ENCODE assay signal across 30 cellular contexts in the genomic region with DNA sequence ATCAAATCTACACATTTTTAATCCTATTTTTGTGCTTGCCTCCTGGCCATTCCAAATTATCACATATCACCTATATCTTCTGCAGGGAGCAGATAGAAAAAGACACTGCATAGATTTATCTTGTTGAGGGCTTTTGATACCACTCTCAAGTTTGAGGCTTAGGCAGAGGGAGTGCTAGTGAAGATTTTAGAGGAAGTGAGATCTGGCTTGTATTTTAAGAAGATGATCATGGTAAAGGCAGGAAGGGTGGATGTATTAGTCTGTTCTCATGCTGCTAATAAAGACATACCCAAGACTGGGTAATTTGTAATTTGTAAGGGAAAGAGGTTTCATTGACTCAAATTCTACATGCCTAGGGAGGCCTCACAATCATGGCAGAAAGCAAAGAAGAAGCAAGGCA.
"Had no signal": no experiment of that assay in that cellular context is flagged by ENCODE, and none has a peak within 500 bp of the region (broad histone marks: within the 10 kb centered on the region; RNA-seq: fewer than 3 reads in every experiment).

No MANE protein-coding gene starts in this region.

- H3K27me3 ChIP-seq: adrenal gland, ascending aorta, brain microvascular endothelial cell, esophagus muscularis mucosa, foreskin keratinocyte, left lung, pancreas, stomach, tibial artery had no signal

- H3K27ac ChIP-seq: adrenal gland, ascending aorta, brain microvascular endothelial cell, foreskin keratinocyte, left lung, pancreas, psoas muscle, stomach, tibial artery had no signal

- H3K4me1 ChIP-seq: adrenal gland, ascending aorta, foreskin keratinocyte, left lung, pancreas, psoas muscle, stomach had no signal

- H3K36me3 ChIP-seq: adrenal gland, ascending aorta, brain microvascular endothelial cell, esophagus muscularis mucosa, left lung, pancreas, stomach, tibial artery had no signal

- H3K9me3 ChIP-seq: adrenal gland, ascending aorta, esophagus muscularis mucosa, left lung, pancreas, psoas muscle, stomach, tibial artery had no signal

- H3K9me3 Mint-ChIP-seq: activated CD4-positive, alpha-beta memory T cell treated with anti-CD3 and anti-CD28 coated beads for 36 hours; activated naive CD4-positive, alpha-beta T cell treated with anti-CD3 and anti-CD28 coated beads for 36 hours; activated T-helper 1 cell treated with anti-CD3 and anti-CD28 coated beads, Interleukin-12 subunit alpha, Interleukin-12 subunit beta, Interleukin-2, Interleukin-4 antibody, amounts not matched to agents 30 ng/mL and 10 ng/mL and 1 ng/mL, durations not matched to agents 14 hours and 24 hours and 36 hours had no signal

- H3K27ac Mint-ChIP-seq: activated CD4-positive, alpha-beta memory T cell treated with anti-CD3 and anti-CD28 coated beads for 36 hours; activated CD4-positive, alpha-beta T cell treated with anti-CD3 and anti-CD28 coated beads, Interleukin-2, amount 10 ng/mL, durations not matched to agents 24 days and 14 days; activated naive CD4-positive, alpha-beta T cell treated with anti-CD3 and anti-CD28 coated beads for 36 hours; activated naive CD8-positive, alpha-beta T cell treated with anti-CD3 and anti-CD28 coated beads for 36 hours; activated T-helper 1 cell treated with anti-CD3 and anti-CD28 coated beads, Interleukin-12 subunit alpha, Interleukin-12 subunit beta, Interleukin-2, Interleukin-4 antibody, amounts not matched to agents 30 ng/mL and 10 ng/mL and 1 ng/mL, durations not matched to agents 14 hours and 24 hours and 36 hours; naive thymus-derived CD4-positive, alpha-beta T cell; stimulated activated naive B cell treated with anti-CD40 and anti-IgM and Interleukin-4, amounts not matched to agents 10 μg/mL and 1 μg/mL and 100 μg/mL, for 72 hours; T-helper 17 cell had no signal

- H3K4me3 ChIP-seq: adrenal gland, ascending aorta, esophagus muscularis mucosa, left lung, pancreas, psoas muscle, smooth muscle cell, stomach, tibial artery had no signal

- ATAC-seq: foreskin keratinocyte; left lung; naive thymus-derived CD4-positive, alpha-beta T cell; pancreas; T-helper 17 cell had no signal

- H3K4me1 Mint-ChIP-seq: activated CD4-positive, alpha-beta T cell treated with anti-CD3 and anti-CD28 coated beads, Interleukin-2, amount 10 ng/mL, durations not matched to agents 24 days and 14 days; activated naive CD8-positive, alpha-beta T cell treated with anti-CD3 and anti-CD28 coated beads for 36 hours; naive thymus-derived CD4-positive, alpha-beta T cell; stimulated activated naive B cell treated with anti-CD40 and anti-IgM and Interleukin-4, amounts not matched to agents 10 μg/mL and 1 μg/mL and 100 μg/mL, for 72 hours; T-helper 17 cell had no signal

- H3K27me3 Mint-ChIP-seq: activated CD4-positive, alpha-beta memory T cell treated with anti-CD3 and anti-CD28 coated beads for 36 hours had no signal

- H3K36me3 Mint-ChIP-seq: activated CD4-positive, alpha-beta memory T cell treated with anti-CD3 and anti-CD28 coated beads for 36 hours; activated naive CD8-positive, alpha-beta T cell treated with anti-CD3 and anti-CD28 coated beads for 36 hours; naive thymus-derived CD4-positive, alpha-beta T cell; stimulated activated naive B cell treated with anti-CD40 and anti-IgM and Interleukin-4, amounts not matched to agents 10 μg/mL and 1 μg/mL and 100 μg/mL, for 72 hours had no signal

- DNase-seq: activated CD4-positive, alpha-beta memory T cell treated with anti-CD3 and anti-CD28 coated beads for 36 hours; activated CD4-positive, alpha-beta T cell treated with anti-CD3 and anti-CD28 coated beads, Interleukin-2, amount 10 ng/mL, durations not matched to agents 24 days and 14 days; activated CD4-positive, CD25-positive, alpha-beta regulatory T cell treated with anti-CD3 and anti-CD28 coated beads, Interleukin-2, amount 50 U/mL, for 72 hours; activated CD8-positive, alpha-beta memory T cell treated with anti-CD3 and anti-CD28 coated beads, Interleukin-2, amount 50 U/mL, for 4 hours; activated effector memory CD4-positive, alpha-beta T cell treated with anti-CD3 and anti-CD28 coated beads, Interleukin-2, amount 50 U/mL, for 16 hours; activated naive CD4-positive, alpha-beta T cell treated with anti-CD3 and anti-CD28 coated beads for 36 hours; activated naive CD8-positive, alpha-beta T cell treated with anti-CD3 and anti-CD28 coated beads for 36 hours; activated T-cell treated with anti-CD3 and anti-CD28 coated beads, Interleukin-2, amount 50 U/mL, for 1 hour; adrenal gland; brain microvascular endothelial cell; foreskin keratinocyte; kidney glomerular epithelial cell; left lung; naive thymus-derived CD4-positive, alpha-beta T cell; nucleus accumbens; pancreas; psoas muscle; stimulated activated CD4-positive, alpha-beta T cell treated with anti-CD3 and anti-CD28 coated beads, Interleukin-1b, Interleukin-23, amount 100 ng/mL, for 48 hours; stimulated activated CD4-positive, alpha-beta T cell treated with anti-CD3 and anti-CD28 coated beads, Interleukin-4, amount 100 ng/mL, for 4 hours; stimulated activated CD8-positive, alpha-beta memory T cell treated with anti-CD3 and anti-CD28 coated beads, Interleukin-4, amount 100 ng/mL, for 48 hours; stimulated activated naive B cell treated with anti-CD40 and anti-IgM and Interleukin-4, amounts not matched to agents 10 μg/mL and 1 μg/mL and 100 μg/mL, for 72 hours; stomach; T-helper 17 cell; T1000; tibial artery had no signal

- H3K4me3 Mint-ChIP-seq: activated CD4-positive, alpha-beta memory T cell treated with anti-CD3 and anti-CD28 coated beads for 36 hours; activated CD4-positive, alpha-beta T cell treated with anti-CD3 and anti-CD28 coated beads, Interleukin-2, amount 10 ng/mL, durations not matched to agents 24 days and 14 days; activated naive CD4-positive, alpha-beta T cell treated with anti-CD3 and anti-CD28 coated beads for 36 hours; activated naive CD8-positive, alpha-beta T cell treated with anti-CD3 and anti-CD28 coated beads for 36 hours; activated T-helper 1 cell treated with anti-CD3 and anti-CD28 coated beads, Interleukin-12 subunit alpha, Interleukin-12 subunit beta, Interleukin-2, Interleukin-4 antibody, amounts not matched to agents 30 ng/mL and 10 ng/mL and 1 ng/mL, durations not matched to agents 14 hours and 24 hours and 36 hours; naive thymus-derived CD4-positive, alpha-beta T cell; neural crest cell; stimulated activated naive B cell treated with anti-CD40 and anti-IgM and Interleukin-4, amounts not matched to agents 10 μg/mL and 1 μg/mL and 100 μg/mL, for 72 hours; T-helper 17 cell had no signal
